12 cellular contexts compared by ENCODE assay signal in the genomic region with DNA sequence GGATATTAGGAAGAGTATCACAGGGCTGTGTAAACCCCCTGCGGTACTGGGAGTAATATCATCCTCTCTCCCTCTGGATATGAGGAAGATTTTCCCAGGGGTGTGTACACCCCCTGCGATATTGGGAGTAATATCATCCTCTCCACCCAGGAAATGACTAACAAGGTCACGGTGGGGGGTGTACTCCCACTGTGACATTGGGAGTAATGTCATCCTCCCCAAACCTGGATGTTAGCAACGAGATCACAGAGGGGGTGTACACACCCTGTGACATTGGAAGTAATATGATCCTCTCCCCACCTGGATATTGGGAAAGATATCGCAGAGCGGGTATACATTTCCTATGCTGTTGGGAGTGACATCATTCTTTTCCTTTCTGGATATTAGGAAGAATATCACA. TPM values are rescaled to one million over a fixed set of nuclear protein-coding genes. Genes with fewer than 3 reads are reported as not detected.
"Had no signal": no experiment of that assay in that cellular context is flagged by ENCODE, and none has a peak within 500 bp of the region (broad histone marks: within the 10 kb centered on the region; RNA-seq: fewer than 3 reads in every experiment).

No MANE protein-coding gene starts in this region.

RNA-seq across cellular contexts. Expression of a gene that starts 40.4 kb away (rescaled TPM):
- total RNA-seq: activated CD4-positive, alpha-beta memory T cell treated with anti-CD3 and anti-CD28 coated beads, Interleukin-2, amount 10 ng/mL, durations not matched to agents 7 days and 5 days; activated CD4-positive, alpha-beta T cell treated with anti-CD3 and anti-CD28 coated beads, Interleukin-2, amount 10 ng/mL, durations not matched to agents 7 days and 5 days; activated naive CD8-positive, alpha-beta T cell treated with anti-CD3 and anti-CD28 coated beads, Interleukin-2, amount 10 ng/mL, durations not matched to agents 7 days and 5 days; ascending aorta; T-helper 17 cell had no signal

RNA-seq across cellular contexts. Expression of a gene that starts 48.6 kb away (rescaled TPM):
- total RNA-seq: activated CD4-positive, alpha-beta memory T cell treated with anti-CD3 and anti-CD28 coated beads, Interleukin-2, amount 10 ng/mL, durations not matched to agents 7 days and 5 days; activated CD4-positive, alpha-beta T cell treated with anti-CD3 and anti-CD28 coated beads for 36 hours; activated CD4-positive, alpha-beta T cell treated with anti-CD3 and anti-CD28 coated beads, Interleukin-2, amount 10 ng/mL, durations not matched to agents 7 days and 5 days; activated CD8-positive, alpha-beta memory T cell treated with anti-CD3 and anti-CD28 coated beads, Interleukin-2, amount 10 ng/mL, durations not matched to agents 7 days and 5 days; activated CD8-positive, alpha-beta T cell treated with anti-CD3 and anti-CD28 coated beads, Interleukin-2, amount 10 ng/mL, durations not matched to agents 7 days and 5 days; activated naive CD8-positive, alpha-beta T cell treated with anti-CD3 and anti-CD28 coated beads, Interleukin-2, amount 10 ng/mL, durations not matched to agents 7 days and 5 days; activated T-helper 2 cell treated with anti-CD3 and anti-CD28 coated beads, Interferon-gamma antibody, Interleukin-2, Interleukin-4, amounts not matched to agents 10 μg/mL and 5 μg/mL and 100 μg/mL, durations not matched to agents 14 hours and 24 hours and 36 hours; ascending aorta; cerebellum; T-helper 17 cell; T-helper 2 cell treated with Interferon-gamma antibody and Interleukin-4, amounts not matched to agents 100 ng/mL and 5 ng/mL, for 36 hours; WTC11 had no signal
